Comparison of ENCODE assay signal across 19 cellular contexts in the genomic region with DNA sequence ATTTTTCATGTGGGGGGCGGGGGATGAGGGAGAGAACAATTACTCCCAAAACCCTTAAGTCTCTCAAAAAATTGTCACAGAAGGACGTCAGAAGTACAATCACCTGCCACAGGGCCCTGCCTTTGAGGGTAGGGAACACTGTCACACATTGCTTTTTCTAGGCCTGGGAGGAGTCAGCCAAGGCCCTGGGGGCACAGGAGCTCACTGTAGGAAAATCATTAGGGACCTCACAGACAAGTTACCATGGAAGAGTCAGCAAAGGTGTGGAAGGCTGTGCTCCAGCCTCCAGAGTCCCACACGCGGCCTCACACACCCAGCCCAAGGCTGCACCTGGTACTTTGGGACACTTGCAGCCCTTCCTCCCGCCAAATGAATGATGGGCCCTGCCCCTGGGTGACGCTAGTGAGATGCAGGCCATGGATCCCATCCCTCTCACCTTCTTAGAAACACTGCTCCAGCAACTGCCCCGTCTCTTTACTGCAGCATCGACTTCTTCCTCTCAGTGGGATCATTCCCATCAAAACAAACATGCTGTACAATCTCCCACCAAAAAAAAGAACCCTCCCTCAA. TPM values are rescaled to one million over a fixed set of nuclear protein-coding genes. Genes with fewer than 3 reads are reported as not detected.
DNase-seq lines count a peak whose midpoint lies in the region; FAIRE-seq and TF ChIP-seq lines count a peak whose summit lies in the region.
"Had no signal": no experiment of that assay in that cellular context is flagged by ENCODE, and none has a peak within 500 bp of the region (broad histone marks: within the 10 kb centered on the region; RNA-seq: fewer than 3 reads in every experiment).

No MANE protein-coding gene starts in this region.

- H3K9me2 ChIP-seq in PC-9 (ENCODE audit: insufficient read depth) = no peaks in the 10 kb centered on the region

- H3K79me2 ChIP-seq in PC-9 (ENCODE audit: low read depth) = peaks cover 66% of the 10 kb centered on the region

- H3K4me1 ChIP-seq in PC-9 (replicated peaks; ENCODE audit: insufficient read depth) (peaks cover 40% of the 10 kb centered on the region), kidney (ENCODE audit: control insufficient read depth in 1 of 2, insufficient read depth in 1 of 2, low read depth in 1 of 2, low read length in 2 of 2) (peaks cover 18 to 20% of the 10 kb centered on the region in 2 donors), tibial nerve (peaks cover 0 to 29% (median 2%) of the 10 kb centered on the region in 4 donors)
- H3K4me1 ChIP-seq: BE2C had no signal

- no peaks in the 10 kb centered on the region for H3K9me3 ChIP-seq in PC-9 (ENCODE audit: insufficient read depth, low read depth)
- H3K9me3 ChIP-seq in kidney (ENCODE audit: control insufficient read depth in 1 of 2, low read length in 2 of 2) = no peaks in the 10 kb centered on the region
- H3K9me3 ChIP-seq in tibial nerve = no peaks in the 10 kb centered on the region
- H3K9me3 ChIP-seq: BE2C, MG63 had no signal

- H3K4me3 ChIP-seq in PC-9 (peak overlapping the region; percentile 99; the same call in 1 of the 2 replicates), kidney (ENCODE audit: low read length in 2 of 2) (peak overlapping the region; percentile 20 to 61), tibial nerve (no peak overlapping the region)
- H3K4me3 ChIP-seq: MG63, SK-N-MC had no signal

- H3K27ac ChIP-seq in PC-9 = peak overlapping the region; percentile 8
- H3K27ac ChIP-seq in kidney (ENCODE audit: low read depth in 2 of 2, low read length in 2 of 2) = peak overlapping the region in 1 of 2 donors; percentile 24
- H3K27ac ChIP-seq in tibial nerve = peak overlapping the region in 3 of 4 donors; percentile 12 to 91 (median 87)
- H3K27ac ChIP-seq: 22Rv1, SK-N-MC had no signal

- BruUV-seq in PC-9 (replicated peaks; lab: Mats Ljungman, UMichigan) = no TSS peak

- H3K27me3 ChIP-seq in PC-9 (ENCODE audit: insufficient read depth, low read depth) = no peaks in the 10 kb centered on the region
- H3K27me3 ChIP-seq in tibial nerve = no peaks in the 10 kb centered on the region
- H3K27me3 ChIP-seq: BE2C had no signal

- H3K9ac ChIP-seq in kidney (ENCODE audit: low read length in 2 of 2) = peak overlapping the region in 1 of 2 donors; percentile 29

- POLR2A ChIA-PET in PC-9 (lab: Charles Lee; ENCODE audit: unreplicated experiment) = no interaction called here

- peak overlapping the region; percentile 83 for H3K4me2 ChIP-seq in PC-9

- WGBS in tibial nerve, 2 donors = 62 to 83% methylated on average over 7 to 8 of the region's 8 CpGs

- H4K20me1 ChIP-seq in PC-9 (ENCODE audit: insufficient read depth) = no peaks in the 10 kb centered on the region

- no peak for FAIRE-seq in kidney (lab: Jason Lieb, UNC)
- FAIRE-seq: RCC 7860 had no signal

- intact Hi-C loops in PC-9 (cut with micrococcal nuclease; ENCODE audit: unreplicated experiment) = no loop called here
- intact Hi-C loops in kidney (cut with DNase I) = no loop called here

- no peak for TF ChIP-seq CTCF in PC-9 (conservative IDR thresholded peaks at IDR 0.05)
- TF ChIP-seq CTCF in kidney (IDR thresholded peaks at IDR 0.05; ENCODE audit: borderline replicate concordance, extremely low read depth, insufficient read depth) = no peak
- TF ChIP-seq CTCF in tibial nerve (IDR thresholded peaks at IDR 0.05) = no peak

- no peak overlapping the region for H2AFZ ChIP-seq in PC-9

- peak in 2 of 3 experiments; percentile 22 to 51 for DNase-seq in NCI-H1417 (lab: John Stamatoyannopoulos, UW)
- DNase-seq in NCI-H1417 treated with DMSO at 0.1 percent for 48 hours (lab: John Stamatoyannopoulos, UW) = no peak
- peak; percentile 15 to 53 for DNase-seq in PC-9
- DNase-seq in kidney = no peak
- DNase-seq in tibial nerve (ENCODE audit: low spot score in 2 of 2) = no peak
- DNase-seq in retina = no peak
- no peak for DNase-seq in GF-D8 (lab: John Stamatoyannopoulos, UW)
- DNase-seq in activated gamma-delta T cell treated with Interleukin-2 at 50 U/mL for 16 hours = no peak
- DNase-seq: BE2C; CD4-positive, alpha-beta T cell; DMS53; MG63; NCI-H1092; NCI-H1694; NCI-H2107; Right ventricle myocardium superior had no signal

- no peaks in the 10 kb centered on the region for H3K36me3 ChIP-seq in PC-9 (ENCODE audit: low read depth)
- H3K36me3 ChIP-seq in kidney (ENCODE audit: control insufficient read depth in 1 of 2, insufficient read depth in 2 of 2, low read length in 2 of 2) = no peaks in the 10 kb centered on the region
- peaks cover 0 to 3% (median 0%) of the 10 kb centered on the region in 3 donors for H3K36me3 ChIP-seq in tibial nerve
- H3K36me3 ChIP-seq: BE2C, MG63 had no signal

- H3F3A ChIP-seq in PC-9 (ENCODE audit: insufficient read depth, low read depth) = peaks cover 42% of the 10 kb centered on the region

- no peak for TF ChIP-seq EP300 in tibial nerve (IDR thresholded peaks at IDR 0.05)

- TF ChIP-seq POLR2A in tibial nerve (IDR thresholded peaks at IDR 0.05) = no peak

- CTCF ChIA-PET in PC-9 (lab: Charles Lee) = no interaction called here

RNA-seq across cellular contexts. Expression of gene PLEKHA7, which starts 3.3 kb away (rescaled TPM):
- total RNA-seq in PC-9 (2021) = 26.9 and 28.3 TPM in 2 replicates
- total RNA-seq in kidney = 65.7 TPM
- 24.4 TPM for polyA plus RNA-seq in kidney (ENCODE audit: insufficient read depth, low read depth, low replicate concordance)
- 10 to 100 TPM; 41.6 to 56.7 (median 50.1) TPM for total RNA-seq in tibial nerve

Comparison
In these comparisons a context has a peak if more than half of its experiments do, and no peak if none do; other contexts are left out.
1. DNase-seq: peak in NCI-H1417 (2 of 3) and PC-9 (2 of 2); none in NCI-H1417 treated with DMSO at 0.1 percent for 48 hours (single experiment), kidney (single experiment), tibial nerve (0 of 2), retina (single experiment), GF-D8 (single experiment) and activated gamma-delta T cell treated with Interleukin-2 at 50 U/mL for 16 hours (single experiment).
2. H3K4me3 ChIP-seq: peak in PC-9 (single experiment) and kidney (2 of 2); none in tibial nerve (0 of 4).